In the genomic region with DNA sequence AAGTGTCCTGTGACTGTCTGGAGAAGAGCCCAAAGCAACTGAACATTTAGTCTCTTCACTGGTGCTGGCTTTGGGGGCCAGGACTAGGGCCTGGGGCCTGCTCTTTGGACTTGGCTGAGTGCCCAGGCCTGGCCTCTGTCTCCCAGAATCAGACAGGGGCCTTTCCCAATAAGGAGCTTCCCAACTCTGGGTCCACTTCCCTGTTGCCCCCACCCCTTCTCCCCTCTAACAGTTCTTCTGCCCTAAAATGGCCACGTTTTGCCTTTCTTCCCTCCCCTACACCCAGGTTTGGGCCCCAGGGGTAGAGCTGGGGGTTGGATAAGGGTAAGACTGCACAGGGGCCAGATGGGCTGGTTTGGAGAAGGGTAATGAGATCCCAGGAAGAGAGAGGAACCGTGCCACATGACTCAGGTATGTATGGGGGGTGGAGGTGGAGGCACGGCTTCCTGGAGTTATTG, we compare ENCODE assay signal across 15 cellular contexts. TPM values are rescaled to one million over a fixed set of nuclear protein-coding genes. Genes with fewer than 3 reads are reported as not detected.
DNase-seq lines count a peak whose midpoint lies in the region; ATAC-seq, FAIRE-seq and TF ChIP-seq lines count a peak whose summit lies in the region.
"Had no signal": no experiment of that assay in that cellular context is flagged by ENCODE, and none has a peak within 500 bp of the region (broad histone marks: within the 10 kb centered on the region; RNA-seq: fewer than 3 reads in every experiment).

No MANE protein-coding gene starts in this region.

- H3K9me3 Mint-ChIP-seq in MCF 10A (ENCODE audit: unreplicated experiment) = no peaks in the 10 kb centered on the region
- no peaks in the 10 kb centered on the region for H3K9me3 Mint-ChIP-seq in naive thymus-derived CD8-positive, alpha-beta T cell
- H3K9me3 Mint-ChIP-seq: mesothelial cell of epicardium had no signal

- intact Hi-C loops in MCF 10A (cut with micrococcal nuclease) = no loop called here
- intact Hi-C loops in breast epithelium (cut with DNase I; ENCODE audit: low total_unique reads) = no loop called here
- intact Hi-C loops in endothelial cell of umbilical vein (cut with micrococcal nuclease) = no loop called here
- intact Hi-C loops in upper lobe of right lung (cut with DNase I) = no loop called here

- no peak overlapping the region for H2AFZ ChIP-seq in endothelial cell of umbilical vein (ENCODE audit: low read depth, low read length)

- peaks cover 10% of the 10 kb centered on the region for H3K79me2 ChIP-seq in endothelial cell of umbilical vein (ENCODE audit: control insufficient read depth, insufficient read depth, low read length)

- H3K27ac Mint-ChIP-seq in MCF 10A (ENCODE audit: low read depth, unreplicated experiment) = peak overlapping the region; percentile 85
- H3K27ac Mint-ChIP-seq in naive thymus-derived CD8-positive, alpha-beta T cell = peak overlapping the region in 2 of 10 donors; percentile 43 to 58
- H3K27ac Mint-ChIP-seq: mesothelial cell of epicardium had no signal

- TF ChIP-seq POLR2A in breast epithelium (IDR thresholded peaks at IDR 0.05) (no peak), endothelial cell of umbilical vein (IDR thresholded peaks at IDR 0.05; ENCODE audit: low read depth, low read length) (no peak)

- no peaks in the 10 kb centered on the region for H3K36me3 Mint-ChIP-seq in MCF 10A (ENCODE audit: insufficient read depth, unreplicated experiment)
- H3K36me3 Mint-ChIP-seq in naive thymus-derived CD8-positive, alpha-beta T cell = no peaks in the 10 kb centered on the region
- H3K36me3 Mint-ChIP-seq: mesothelial cell of epicardium had no signal

- H4K20me1 ChIP-seq in endothelial cell of umbilical vein (replicated peaks; ENCODE audit: control insufficient read depth, extremely low read depth, insufficient read depth, low read length) = no peaks in the 10 kb centered on the region

- H3K4me3 ChIP-seq in breast epithelium = no peak overlapping the region
- H3K4me3 ChIP-seq in endothelial cell of umbilical vein (replicated peaks in 1 of 3; ENCODE audit: insufficient read depth in 1 of 3, low read depth in 1 of 3, low read length in 3 of 3) = peak overlapping the region in 1 of 3 experiments; percentile 31
- no peak overlapping the region for H3K4me3 ChIP-seq in mesodermal cell (ENCODE audit: extremely low read depth, insufficient read depth, low read length, poor library complexity, severe bottlenecking)
- no peak overlapping the region for H3K4me3 ChIP-seq in upper lobe of right lung
- H3K4me3 ChIP-seq: A549 had no signal

- BruUV-seq in MCF 10A (replicated peaks; lab: Mats Ljungman, UMichigan) = no TSS peak
- no TSS peak for BruUV-seq in endothelial cell of umbilical vein (replicated peaks; lab: Mats Ljungman, UMichigan)

- peaks cover 4 to 8% of the 10 kb centered on the region in 2 donors for H3K4me1 ChIP-seq in breast epithelium
- peaks cover 86% of the 10 kb centered on the region for H3K4me1 ChIP-seq in endothelial cell of umbilical vein (ENCODE audit: control insufficient read depth, extremely low read depth, insufficient read depth, low read length)
- peaks cover 45% of the 10 kb centered on the region for H3K4me1 ChIP-seq in mesodermal cell (ENCODE audit: control insufficient read depth, insufficient read depth, low read length, poor library complexity, severe bottlenecking)
- H3K4me1 ChIP-seq in upper lobe of right lung = peaks cover 30% of the 10 kb centered on the region

- no peak overlapping the region for H3K4me3 Mint-ChIP-seq in MCF 10A (ENCODE audit: unreplicated experiment)
- no peak overlapping the region for H3K4me3 Mint-ChIP-seq in naive thymus-derived CD8-positive, alpha-beta T cell
- H3K4me3 Mint-ChIP-seq: mesothelial cell of epicardium had no signal

- POLR2A ChIA-PET in MCF 10A (lab: Yijun Ruan, JAX) = interaction anchor here (7.9 kb wide), 1 partner anchor 13 kb away, joined by 108 read pairs; a partner anchor contains a TSS
- POLR2A ChIA-PET in endothelial cell of umbilical vein (lab: Charles Lee) = interaction anchor here (1.2 to 3.3 kb wide), 4 partner anchors 11 to 58 kb away, joined by 3 to 28 read pairs (median 14); a partner anchor contains a TSS
- POLR2A ChIA-PET in naive thymus-derived CD8-positive, alpha-beta T cell (lab: Charles Lee) = interaction anchor here (2.2 to 12.4 kb wide), 2 partner anchors 13 to 29 kb away, joined by 4 to 142 read pairs; a partner anchor contains a TSS

- ATAC-seq in upper lobe of right lung = no peak
- ATAC-seq in naive thymus-derived CD8-positive, alpha-beta T cell = no peak
- no peak for ATAC-seq in activated CD4-positive, CD25-positive, alpha-beta regulatory T cell treated with anti-CD3 and anti-CD28 coated beads, Interleukin-2, amount 50 U/mL, for 24 hours
- ATAC-seq: A549 had no signal

- no peaks in the 10 kb centered on the region for H3K9me1 ChIP-seq in endothelial cell of umbilical vein (replicated peaks; ENCODE audit: control insufficient read depth, extremely low read depth, insufficient read depth, low read length)

- no peaks in the 10 kb centered on the region for H3K9me3 ChIP-seq in breast epithelium
- H3K9me3 ChIP-seq in endothelial cell of umbilical vein (replicated peaks; ENCODE audit: control insufficient read depth, insufficient read depth, low read length) = no peaks in the 10 kb centered on the region
- H3K9me3 ChIP-seq in mesodermal cell (ENCODE audit: control insufficient read depth, low read length) = peaks cover 3% of the 10 kb centered on the region
- no peaks in the 10 kb centered on the region for H3K9me3 ChIP-seq in upper lobe of right lung
- H3K9me3 ChIP-seq: A549 had no signal

- H3K36me3 ChIP-seq in breast epithelium = no peaks in the 10 kb centered on the region
- no peaks in the 10 kb centered on the region for H3K36me3 ChIP-seq in endothelial cell of umbilical vein (ENCODE audit: control insufficient read depth in 2 of 2, extremely low read depth in 1 of 2, insufficient read depth in 2 of 2, low read length in 2 of 2)
- H3K36me3 ChIP-seq in mesodermal cell (ENCODE audit: control insufficient read depth, insufficient read depth, low read length) = no peaks in the 10 kb centered on the region
- no peaks in the 10 kb centered on the region for H3K36me3 ChIP-seq in upper lobe of right lung

- H3K4me2 ChIP-seq in endothelial cell of umbilical vein (ENCODE audit: insufficient read depth, low read length) = peak overlapping the region; percentile 83
- H3K4me2 ChIP-seq: A549 had no signal

- no CpG with 5 or more reads among the region's 3 CpGs for WGBS in mesodermal cell (ENCODE audit: insufficient coverage in 2 of 2), 2 experiments

- dilution Hi-C loops in endothelial cell of umbilical vein (cut with MboI; ENCODE audit: extremely low pct_ligation_motif_present, low sequenced_read_pairs) = no loop called here

- CTCF ChIA-PET in MCF 10A (lab: Yijun Ruan, JAX) = interaction anchor here (0.8 to 33.3 kb wide), 7 partner anchors 10 to 50 kb away, joined by 3 to 982 read pairs (median 7); a partner anchor contains a TSS
- CTCF ChIA-PET in endothelial cell of umbilical vein (lab: Charles Lee) = interaction anchor here (0.8 to 5.5 kb wide), 9 partner anchors 9 to 51 kb away, joined by 3 to 43 read pairs (median 10); a partner anchor contains a TSS

- H3K27me3 ChIP-seq in breast epithelium = no peaks in the 10 kb centered on the region
- no peaks in the 10 kb centered on the region for H3K27me3 ChIP-seq in endothelial cell of umbilical vein (ENCODE audit: control insufficient read depth in 2 of 2, insufficient read depth in 2 of 2, low read length in 2 of 2)
- no peaks in the 10 kb centered on the region for H3K27me3 ChIP-seq in upper lobe of right lung

- no peaks in the 10 kb centered on the region for H3K27me3 Mint-ChIP-seq in MCF 10A (ENCODE audit: insufficient read depth, unreplicated experiment)
- H3K27me3 Mint-ChIP-seq in naive thymus-derived CD8-positive, alpha-beta T cell = peaks cover 0 to 2% (median 0%) of the 10 kb centered on the region in 5 donors

- DNase-seq in MCF 10A (ENCODE audit: unreplicated experiment) (peak; percentile 79), breast epithelium (ENCODE audit: low spot score in 2 of 2) (no peak), endothelial cell of umbilical vein (ENCODE audit: low read depth, low spot score) (no peak), upper lobe of right lung (no peak), SHP77 (lab: John Stamatoyannopoulos, UW) (no peak)
- no peak for DNase-seq in naive thymus-derived CD8-positive, alpha-beta T cell
- DNase-seq: effector CD4-positive, alpha-beta T cell; hypothalamus; NCI-H1092; SIG-M5 had no signal

- TF ChIP-seq CTCF in MCF 10A (IDR thresholded peaks at IDR 0.05; ENCODE audit: unreplicated experiment) (no peak), breast epithelium (IDR thresholded peaks at IDR 0.05) (no peak), endothelial cell of umbilical vein (IDR thresholded peaks at IDR 0.05; ENCODE audit: extremely low read depth in 1 of 2, insufficient read depth in 1 of 2, low read depth in 1 of 2, low read length in 2 of 2) (no peak), upper lobe of right lung (IDR thresholded peaks at IDR 0.05) (no peak)

- peaks cover 64% of the 10 kb centered on the region for H3K4me1 Mint-ChIP-seq in MCF 10A (ENCODE audit: insufficient read depth, unreplicated experiment)
- H3K4me1 Mint-ChIP-seq in naive thymus-derived CD8-positive, alpha-beta T cell = peaks cover 34 to 52% (median 41%) of the 10 kb centered on the region in 4 donors

- peak overlapping the region; percentile 72 for H3K9ac ChIP-seq in endothelial cell of umbilical vein (replicated peaks; ENCODE audit: extremely low read depth, insufficient read depth, low read length)

- H3K27ac ChIP-seq in breast epithelium = peak overlapping the region in 1 of 2 donors; percentile 68
- peak overlapping the region; percentile 91 for H3K27ac ChIP-seq in endothelial cell of umbilical vein (ENCODE audit: insufficient read depth, low read depth, low read length)
- H3K27ac ChIP-seq in mesodermal cell (ENCODE audit: low read depth, low read length, severe bottlenecking) = peak overlapping the region; percentile 29
- H3K27ac ChIP-seq in upper lobe of right lung = peak overlapping the region; percentile 68

- no peak for FAIRE-seq in endothelial cell of umbilical vein (lab: Jason Lieb, UNC)
- FAIRE-seq: A549 had no signal

RNA-seq across cellular contexts. Expression of a gene that starts 10.0 kb away (rescaled TPM):
- total RNA-seq in MCF 10A (2022) (110 and 184 TPM in 2 replicates), breast epithelium (100 to 1,000 TPM in 1 of 3 donors, 10 to 100 TPM in 2; 30.4 to 135 (median 81.9) TPM), endothelial cell of umbilical vein (938 and 994 TPM in 2 replicates), upper lobe of right lung (102 TPM)
- polyA plus RNA-seq in endothelial cell of umbilical vein = 657 and 731 TPM in 2 replicates
- 643 and 681 TPM in 2 replicates for polyA plus RNA-seq in endothelial cell of umbilical vein (2011; cell fraction: cytosol; rRNA removed)
- polyA plus RNA-seq in endothelial cell of umbilical vein (2011; cell fraction: nucleus; rRNA removed) = 771 and 889 TPM in 2 replicates
- polyA plus RNA-seq in endothelial cell of umbilical vein (2012) = 879 and 902 TPM in 2 replicates
- polyA minus RNA-seq in endothelial cell of umbilical vein = 914 and 1,135 TPM in 2 replicates
- 30.9 TPM for polyA minus RNA-seq in endothelial cell of umbilical vein (2011; cell fraction: cytosol; rRNA and poly(A)+ RNA removed)
- polyA minus RNA-seq in endothelial cell of umbilical vein (2011; cell fraction: nucleus; rRNA and poly(A)+ RNA removed) = 459 and 500 TPM in 2 replicates
- polyA plus RNA-seq in mesodermal cell (2013, experiment 1 of 2) = 227 TPM
- polyA plus RNA-seq in mesodermal cell (2013, experiment 2 of 2) = 182 TPM
- total RNA-seq in naive thymus-derived CD8-positive, alpha-beta T cell = 100 to 1,000 TPM; 126 to 127 TPM
- 10 to 100 TPM; 13.4 to 44.5 (median 19.7) TPM for polyA plus RNA-seq in naive thymus-derived CD8-positive, alpha-beta T cell

RNA-seq across cellular contexts. Expression of a gene that starts 44.4 kb away (rescaled TPM):
- not detected in 2 replicates for total RNA-seq in MCF 10A (2022)
- total RNA-seq in breast epithelium = 1 to 10 TPM in 1 of 3 donors, under 1 TPM in 1, not detected in 1; 0.96 to 1.3 TPM
- total RNA-seq in endothelial cell of umbilical vein = not detected in 2 replicates
- polyA plus RNA-seq in endothelial cell of umbilical vein = 14.1 and 15.4 TPM in 2 replicates
- polyA plus RNA-seq in endothelial cell of umbilical vein (2011; cell fraction: cytosol; rRNA removed) = 16.9 and 20.1 TPM in 2 replicates
- 8.5 and 10.2 TPM in 2 replicates for polyA plus RNA-seq in endothelial cell of umbilical vein (2011; cell fraction: nucleus; rRNA removed)
- not detected in 2 replicates for polyA plus RNA-seq in endothelial cell of umbilical vein (2012)
- polyA minus RNA-seq in endothelial cell of umbilical vein = 7.6 and 14.7 TPM in 2 replicates
- not detected for polyA minus RNA-seq in endothelial cell of umbilical vein (2011; cell fraction: cytosol; rRNA and poly(A)+ RNA removed)
- polyA minus RNA-seq in endothelial cell of umbilical vein (2011; cell fraction: nucleus; rRNA and poly(A)+ RNA removed) = 3.0 and 5.3 TPM in 2 replicates
- not detected for polyA plus RNA-seq in mesodermal cell (2013, experiment 1 of 2)
- not detected for polyA plus RNA-seq in mesodermal cell (2013, experiment 2 of 2)
- 2.1 TPM for total RNA-seq in upper lobe of right lung
- 1 to 10 TPM; 3.6 to 3.8 TPM for total RNA-seq in naive thymus-derived CD8-positive, alpha-beta T cell
- polyA plus RNA-seq in naive thymus-derived CD8-positive, alpha-beta T cell = 10 to 100 TPM; 13.7 to 16.7 (median 15.3) TPM
- total RNA-seq: mesothelial cell of epicardium, NCI-H460 had no signal
- polyA plus RNA-seq: A549 had no signal

RNA-seq across cellular contexts. Expression of a gene that starts 44.5 kb away (rescaled TPM):
- 8.3 and 9.0 TPM in 2 replicates for total RNA-seq in MCF 10A (2022)
- total RNA-seq in breast epithelium = 10 to 100 TPM in 2 of 3 donors, 1 to 10 TPM in 1; 8.9 to 18.4 (median 10.5) TPM
- 7.9 and 9.6 TPM in 2 replicates for total RNA-seq in endothelial cell of umbilical vein
- polyA plus RNA-seq in endothelial cell of umbilical vein = 1.6 and 2.3 TPM in 2 replicates
- polyA plus RNA-seq in endothelial cell of umbilical vein (2011; cell fraction: cytosol; rRNA removed) = 1.6 and 2.1 TPM in 2 replicates
- polyA plus RNA-seq in endothelial cell of umbilical vein (2011; cell fraction: nucleus; rRNA removed) = 3.9 and 4.0 TPM in 2 replicates
- polyA plus RNA-seq in endothelial cell of umbilical vein (2012) = 5.2 and 7.8 TPM in 2 replicates
- 2.1 and 3.5 TPM in 2 replicates for polyA minus RNA-seq in endothelial cell of umbilical vein
- 8.5 TPM for polyA minus RNA-seq in endothelial cell of umbilical vein (2011; cell fraction: cytosol; rRNA and poly(A)+ RNA removed)
- polyA minus RNA-seq in endothelial cell of umbilical vein (2011; cell fraction: nucleus; rRNA and poly(A)+ RNA removed) = 2.3 and 4.6 TPM in 2 replicates
- 24.9 TPM for polyA plus RNA-seq in mesodermal cell (2013, experiment 1 of 2)
- 22.0 TPM for polyA plus RNA-seq in mesodermal cell (2013, experiment 2 of 2)
- 26.6 TPM for total RNA-seq in upper lobe of right lung
- total RNA-seq in naive thymus-derived CD8-positive, alpha-beta T cell = 1 to 10 TPM; 1.7 to 3.2 TPM
- under 1 TPM in 1 of 3 donors, not detected in 2; 0.42 TPM for polyA plus RNA-seq in naive thymus-derived CD8-positive, alpha-beta T cell
